In genomic region chr2:241503776-241504392, GRCh38 we compare ENCODE assay signal across 28 cellular contexts. TPM values are rescaled to one million over a fixed set of nuclear protein-coding genes. Genes with fewer than 3 reads are reported as not detected.
"Had no signal": no experiment of that assay in that cellular context is flagged by ENCODE, and none has a peak within 500 bp of the region (broad histone marks: within the 10 kb centered on the region; RNA-seq: fewer than 3 reads in every experiment).

No MANE protein-coding gene starts in this region.

- H3K27ac Mint-ChIP-seq: activated B cell treated with CpG ODN at 0.5 μM for 24 hours; activated CD8-positive, alpha-beta memory T cell treated with anti-CD3 and anti-CD28 coated beads, Interleukin-2, amount 10 ng/mL, durations not matched to agents 7 days and 5 days; activated CD8-positive, alpha-beta T cell treated with anti-CD3 and anti-CD28 coated beads, Interleukin-2, amount 10 ng/mL, durations not matched to agents 7 days and 5 days; activated naive CD8-positive, alpha-beta T cell; activated T-helper 2 cell treated with anti-CD3 and anti-CD28 coated beads, Interferon-gamma antibody, Interleukin-2, Interleukin-4, amounts not matched to agents 10 μg/mL and 5 μg/mL and 100 μg/mL, durations not matched to agents 14 hours and 24 hours and 36 hours; natural killer cell treated with Interleukin-12 subunit alpha and Interleukin-12 subunit beta and Interleukin-15 and Interleukin-18, amount 100 ng/mL, for 72 hours; stimulated activated naive CD8-positive, alpha-beta T cell treated with anti-CD3 and anti-CD28 coated beads, Interleukin-15, Interleukin-2, amounts not matched to agents 100 ng/mL and 50 ng/mL, for 24 hours had no signal

- H3K36me3 ChIP-seq: ovary had no signal

- ATAC-seq: activated CD8-positive, alpha-beta memory T cell treated with anti-CD3 and anti-CD28 coated beads, Interleukin-2, amount 10 ng/mL, durations not matched to agents 7 days and 5 days; activated CD8-positive, alpha-beta T cell treated with anti-CD3 and anti-CD28 coated beads, Interleukin-2, amount 10 ng/mL, durations not matched to agents 7 days and 5 days; body of pancreas; foreskin keratinocyte; heart right ventricle; left lobe of liver; lower lobe of right lung; natural killer cell treated with Interleukin-12 subunit alpha and Interleukin-12 subunit beta and Interleukin-15 and Interleukin-18, amount 100 ng/mL, for 72 hours had no signal

- H3K9me3 Mint-ChIP-seq: activated B cell treated with CpG ODN at 0.5 μM for 24 hours; activated T-helper 2 cell treated with anti-CD3 and anti-CD28 coated beads, Interferon-gamma antibody, Interleukin-2, Interleukin-4, amounts not matched to agents 10 μg/mL and 5 μg/mL and 100 μg/mL, durations not matched to agents 14 hours and 24 hours and 36 hours; natural killer cell treated with Interleukin-12 subunit alpha and Interleukin-12 subunit beta and Interleukin-15 and Interleukin-18, amount 100 ng/mL, for 72 hours; stimulated activated naive CD8-positive, alpha-beta T cell treated with anti-CD3 and anti-CD28 coated beads, Interleukin-15, Interleukin-2, amounts not matched to agents 100 ng/mL and 50 ng/mL, for 24 hours had no signal

- H3K27me3 ChIP-seq: body of pancreas, esophagus muscularis mucosa, foreskin keratinocyte, heart right ventricle, ovary, upper lobe of left lung, vagina had no signal

- H3K4me1 ChIP-seq: foreskin keratinocyte had no signal

- H3K27ac ChIP-seq: body of pancreas, esophagus muscularis mucosa, foreskin keratinocyte, heart right ventricle, lower lobe of right lung, neutrophil, ovary, upper lobe of left lung, vagina had no signal

- H3K27me3 Mint-ChIP-seq: activated B cell treated with CpG ODN at 0.5 μM for 24 hours; activated CD8-positive, alpha-beta memory T cell treated with anti-CD3 and anti-CD28 coated beads, Interleukin-2, amount 10 ng/mL, durations not matched to agents 7 days and 5 days; activated naive CD8-positive, alpha-beta T cell; natural killer cell treated with Interleukin-12 subunit alpha and Interleukin-12 subunit beta and Interleukin-15 and Interleukin-18, amount 100 ng/mL, for 72 hours; progenitor cell of endocrine pancreas; stimulated activated naive CD8-positive, alpha-beta T cell treated with anti-CD3 and anti-CD28 coated beads, Interleukin-15, Interleukin-2, amounts not matched to agents 100 ng/mL and 50 ng/mL, for 24 hours had no signal

- DNase-seq: activated B cell treated with CpG ODN at 0.5 μM for 24 hours; activated CD8-positive, alpha-beta memory T cell treated with anti-CD3 and anti-CD28 coated beads, Interleukin-2, amount 10 ng/mL, durations not matched to agents 7 days and 5 days; activated CD8-positive, alpha-beta T cell treated with anti-CD3 and anti-CD28 coated beads, Interleukin-2, amount 10 ng/mL, durations not matched to agents 7 days and 5 days; activated naive CD4-positive, alpha-beta T cell; activated T-cell treated with anti-CD3 and anti-CD28 coated beads, Interleukin-2, amount 50 U/mL, for 48 hours; anterior cingulate cortex; body of pancreas; dermis blood vessel endothelial cell; effector CD4-positive, alpha-beta T cell; foreskin keratinocyte; heart right ventricle; kidney glomerular epithelial cell; lower lobe of right lung; mesendoderm; ovary; stimulated activated CD4-positive, alpha-beta T cell treated with anti-CD3 and anti-CD28 coated beads, Interleukin-4, amount 100 ng/mL, for 1 hour; substantia nigra; T-helper 2 cell had no signal

- H3K4me3 Mint-ChIP-seq: activated B cell treated with CpG ODN at 0.5 μM for 24 hours; activated CD8-positive, alpha-beta memory T cell treated with anti-CD3 and anti-CD28 coated beads, Interleukin-2, amount 10 ng/mL, durations not matched to agents 7 days and 5 days; activated CD8-positive, alpha-beta T cell treated with anti-CD3 and anti-CD28 coated beads, Interleukin-2, amount 10 ng/mL, durations not matched to agents 7 days and 5 days; activated naive CD8-positive, alpha-beta T cell; natural killer cell treated with Interleukin-12 subunit alpha and Interleukin-12 subunit beta and Interleukin-15 and Interleukin-18, amount 100 ng/mL, for 72 hours; stimulated activated naive CD8-positive, alpha-beta T cell treated with anti-CD3 and anti-CD28 coated beads, Interleukin-15, Interleukin-2, amounts not matched to agents 100 ng/mL and 50 ng/mL, for 24 hours had no signal

- H3K9me3 ChIP-seq: body of pancreas, esophagus muscularis mucosa, heart right ventricle, lower lobe of right lung, neutrophil, ovary, upper lobe of left lung, vagina had no signal

- H3K4me3 ChIP-seq: body of pancreas, esophagus muscularis mucosa, heart right ventricle, lower lobe of right lung, ovary, upper lobe of left lung, vagina had no signal

- H3K36me3 Mint-ChIP-seq: activated CD8-positive, alpha-beta memory T cell treated with anti-CD3 and anti-CD28 coated beads, Interleukin-2, amount 10 ng/mL, durations not matched to agents 7 days and 5 days; activated naive CD8-positive, alpha-beta T cell; natural killer cell treated with Interleukin-12 subunit alpha and Interleukin-12 subunit beta and Interleukin-15 and Interleukin-18, amount 100 ng/mL, for 72 hours had no signal

RNA-seq across cellular contexts. Expression of gene BOK, which starts 54.7 kb away (rescaled TPM):
- total RNA-seq: activated B cell treated with CpG ODN at 0.5 μM for 24 hours; activated CD8-positive, alpha-beta memory T cell treated with anti-CD3 and anti-CD28 coated beads, Interleukin-2, amount 10 ng/mL, durations not matched to agents 7 days and 5 days; activated CD8-positive, alpha-beta T cell treated with anti-CD3 and anti-CD28 coated beads, Interleukin-2, amount 10 ng/mL, durations not matched to agents 7 days and 5 days had no signal
